ENCODE assay signal across 14 cellular contexts in the genomic region with DNA sequence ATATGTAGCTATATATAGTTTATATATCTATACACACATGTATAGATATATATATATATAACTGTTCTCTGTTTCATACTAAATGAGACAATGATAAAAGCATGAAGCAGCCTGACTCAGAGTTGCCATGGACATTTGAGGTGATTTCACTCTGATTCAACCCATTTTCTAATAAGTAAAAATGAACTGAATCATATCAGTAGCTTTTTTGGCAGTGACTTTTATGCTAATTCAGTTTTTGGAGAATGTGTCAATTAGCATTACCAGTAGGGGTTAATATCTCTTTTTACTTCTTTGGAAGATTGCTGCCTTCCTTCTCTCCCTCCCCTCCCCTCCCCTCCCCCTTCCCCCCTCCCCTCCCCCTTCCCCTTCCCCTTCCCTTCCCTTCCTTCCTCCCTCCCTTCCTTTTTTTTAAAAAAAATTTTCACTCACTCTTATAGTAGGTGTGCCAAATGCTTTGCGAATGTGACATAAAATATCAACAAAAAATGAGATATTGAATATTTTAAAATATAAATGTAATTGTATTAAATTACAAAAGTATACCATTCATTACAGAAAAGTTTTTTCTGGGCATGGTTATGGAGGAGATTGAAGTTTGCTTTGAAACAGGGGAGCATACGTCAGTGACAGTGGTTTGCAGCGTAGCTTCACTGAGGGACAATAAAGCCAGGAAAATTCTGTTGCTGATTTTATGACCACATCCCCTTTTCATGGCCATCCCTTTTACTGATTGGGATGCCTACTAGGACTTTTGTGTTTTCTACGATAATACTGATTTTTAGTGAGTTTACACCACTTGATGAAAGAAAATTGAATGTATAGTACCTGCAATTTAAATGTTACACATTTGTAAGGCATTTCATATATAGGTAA.
DNase-seq lines count a peak whose midpoint lies in the region; ATAC-seq, FAIRE-seq and TF ChIP-seq lines count a peak whose summit lies in the region.
"Had no signal": no experiment of that assay in that cellular context is flagged by ENCODE, and none has a peak within 500 bp of the region (broad histone marks: within the 10 kb centered on the region; RNA-seq: fewer than 3 reads in every experiment).

No MANE protein-coding gene starts in this region.

- H3K27me3 ChIP-seq in Caco-2 (replicated peaks; ENCODE audit: control insufficient read depth, insufficient read depth, low read length) = no peaks in the 10 kb centered on the region
- H3K27me3 ChIP-seq in K562 (ENCODE audit: control insufficient read depth in 2 of 2, insufficient read depth in 2 of 2, low read length in 2 of 2) = no peaks in the 10 kb centered on the region
- H3K27me3 ChIP-seq in mesenchymal stem cell (ENCODE audit: control insufficient read depth in 1 of 2, insufficient read depth in 1 of 2, low read length in 2 of 2) = no peaks in the 10 kb centered on the region
- H3K27me3 ChIP-seq: testis had no signal

- no peaks in the 10 kb centered on the region for H3K9me1 ChIP-seq in K562 (ENCODE audit: control insufficient read depth, insufficient read depth, low read length)

- in situ Hi-C loops in K562 (cut with MboI) = no loop called here

- H3K23ac ChIP-seq in mesenchymal stem cell (ENCODE audit: low read length in 2 of 2) = no peak overlapping the region

- peaks cover 19% of the 10 kb centered on the region for H3K36me3 Mint-ChIP-seq in Caco-2 (ENCODE audit: insufficient read depth, unreplicated experiment)

- 82% methylated on average over 4 of the region's 4 CpGs for WGBS in K562 (ENCODE audit: insufficient coverage, low coverage, missing lambda C conversion rate)
- WGBS in mesenchymal stem cell = 95% methylated on average over 2 of the region's 4 CpGs

- POLR2A ChIA-PET in Caco-2 (lab: Charles Lee) (no interaction called here), K562 (lab: Yijun Ruan, JAX) (interaction anchor here (1.0 kb wide), 1 partner anchor 13 kb away, joined by 4 read pairs; no protein-coding TSS in a partner anchor)

- H3K14ac ChIP-seq in mesenchymal stem cell (ENCODE audit: low read length in 2 of 2) = no peak overlapping the region

- intact Hi-C loops in Caco-2 (cut with micrococcal nuclease; ENCODE audit: unreplicated experiment) (no loop called here), K562 (cut with micrococcal nuclease) (no loop called here), Right ventricle myocardium superior (cut with DNase I) (no loop called here)

- no peak overlapping the region for H2AFZ ChIP-seq in K562 (ENCODE audit: low read depth, low read length)
- no peak overlapping the region for H2AFZ ChIP-seq in mesenchymal stem cell (ENCODE audit: low read depth, low read length)
- H2AFZ ChIP-seq: PC-9 had no signal

- H3K27ac ChIP-seq in K562 (ENCODE audit: extremely low read depth, low read depth, low read length) (no peak overlapping the region), mesenchymal stem cell (ENCODE audit: low read length, poor library complexity, severe bottlenecking) (no peak overlapping the region), substantia nigra (ENCODE audit: low read depth, low read length, poor library complexity, severe bottlenecking) (no peak overlapping the region)
- H3K27ac ChIP-seq: PC-9, testis, VCaP had no signal

- no peak overlapping the region for H4K8ac ChIP-seq in mesenchymal stem cell (ENCODE audit: low read length)

- no peak overlapping the region for H2BK120ac ChIP-seq in mesenchymal stem cell (ENCODE audit: low read depth, low read length)

- H3K4me3 ChIP-seq in Caco-2 (ENCODE audit: low read depth, low read length) (no peak overlapping the region), K562 (no peak overlapping the region), mesenchymal stem cell (ENCODE audit: insufficient read depth in 1 of 2, low read depth in 1 of 2, low read length in 2 of 2) (no peak overlapping the region)
- H3K4me3 ChIP-seq: PC-9, testis had no signal

- H3K4me1 ChIP-seq in Caco-2 = peaks cover 48% of the 10 kb centered on the region
- H3K4me1 ChIP-seq in K562 (replicated peaks in 1 of 2; ENCODE audit: control insufficient read depth in 2 of 2, insufficient read depth in 2 of 2, low read length in 2 of 2) = peaks cover 11 to 40% of the 10 kb centered on the region in 2 experiments
- peaks cover 11% of the 10 kb centered on the region for H3K4me1 ChIP-seq in mesenchymal stem cell (ENCODE audit: control insufficient read depth, insufficient read depth, low read depth, low read length)
- H3K4me1 ChIP-seq: testis had no signal

- H3K4me3 Mint-ChIP-seq in Caco-2 (ENCODE audit: unreplicated experiment) = no peak overlapping the region
- H3K4me3 Mint-ChIP-seq: nephron had no signal

- no peak overlapping the region for H2BK12ac ChIP-seq in mesenchymal stem cell (ENCODE audit: low read length in 2 of 2)

- no peaks in the 10 kb centered on the region for H3K9me3 ChIP-seq in Caco-2
- H3K9me3 ChIP-seq in K562 (replicated peaks; ENCODE audit: control insufficient read depth, insufficient read depth, low read depth, low read length) = no peaks in the 10 kb centered on the region
- H3K9me3 ChIP-seq in mesenchymal stem cell (ENCODE audit: control insufficient read depth, low read length) = no peaks in the 10 kb centered on the region
- H3K9me3 ChIP-seq: testis had no signal

- no peak overlapping the region for H2BK5ac ChIP-seq in mesenchymal stem cell (ENCODE audit: low read depth, low read length, poor library complexity, severe bottlenecking)

- FAIRE-seq in K562 (lab: Jason Lieb, UNC) = no peak

- H3K4me1 Mint-ChIP-seq in Caco-2 (ENCODE audit: low read depth, unreplicated experiment) = peaks cover 37% of the 10 kb centered on the region

- H3K27ac Mint-ChIP-seq in Caco-2 (ENCODE audit: unreplicated experiment) = peak overlapping the region; percentile 68

- peaks cover 1% of the 10 kb centered on the region for H3K79me1 ChIP-seq in mesenchymal stem cell (replicated peaks; ENCODE audit: low read length, poor library complexity, severe bottlenecking)

- no peak for TF ChIP-seq EP300 in K562 (IDR thresholded peaks at IDR 0.05; ENCODE audit: low read length)

- no peak for TF ChIP-seq RAD21 in K562 (CRISPR knock-in tag; conservative IDR thresholded peaks at IDR 0.05 in 1 of 2, IDR thresholded peaks at IDR 0.05 in 1 of 2)

- no peak overlapping the region for H3K9ac ChIP-seq in K562 (ENCODE audit: insufficient read depth in 1 of 2, low read depth in 2 of 2, low read length in 2 of 2)
- H3K9ac ChIP-seq in mesenchymal stem cell (ENCODE audit: low read length) = peak overlapping the region; percentile 81

- no peak overlapping the region for H3K18ac ChIP-seq in mesenchymal stem cell (ENCODE audit: low read depth in 1 of 2, low read length in 2 of 2)

- CTCF ChIA-PET in Caco-2 (lab: Charles Lee) (no interaction called here), K562 (lab: Yijun Ruan, JAX; ENCODE audit: low intra/inter-chr PET ratio) (no interaction called here)

- ATAC-seq in K562 (no peak), Right ventricle myocardium superior (ENCODE audit: poor library complexity) (no peak)

- H3K27me3 Mint-ChIP-seq in Caco-2 (ENCODE audit: insufficient read depth, unreplicated experiment) = no peaks in the 10 kb centered on the region

- no peak overlapping the region for H2AK5ac ChIP-seq in mesenchymal stem cell (ENCODE audit: low read length, severe bottlenecking)

- no peak overlapping the region for H3K4ac ChIP-seq in mesenchymal stem cell (ENCODE audit: low read depth in 1 of 2, low read length in 2 of 2)

- H3K4me2 ChIP-seq in K562 (ENCODE audit: insufficient read depth, low read length) = no peak overlapping the region
- no peak overlapping the region for H3K4me2 ChIP-seq in mesenchymal stem cell (ENCODE audit: low read length, poor library complexity, severe bottlenecking)
- H3K4me2 ChIP-seq: PC-9 had no signal

- DNase-seq in Caco-2 (no peak), HS-5 (ENCODE audit: low read depth) (peak; percentile 63), K562 (ENCODE audit: extremely low read depth in 1 of 4, low spot score in 3 of 4) (no peak), mesenchymal stem cell (no peak), Right ventricle myocardium superior (no peak), substantia nigra (lab: John Stamatoyannopoulos, UW) (no peak)
- no peak for DNase-seq in effector CD4-positive, alpha-beta T cell
- DNase-seq: activated effector memory CD4-positive, alpha-beta T cell treated with anti-CD3 and anti-CD28 coated beads, Interleukin-2, amount 50 U/mL, for 16 hours; islet precursor cell; NCI-H2081; PC-9; testis had no signal

- no peak for TF ChIP-seq CTCF in Caco-2 (IDR thresholded peaks at IDR 0.05; ENCODE audit: insufficient read depth in 1 of 2, low read depth in 1 of 2, low read length in 1 of 2, severe bottlenecking in 1 of 2, unreplicated experiment in 1 of 2)
- TF ChIP-seq CTCF in K562 (IDR thresholded peaks at IDR 0.05 in 2 of 3, conservative IDR thresholded peaks at IDR 0.05 in 1 of 3; ENCODE audit: insufficient read depth in 2 of 3, low read depth in 1 of 3, low read length in 3 of 3) = no peak

- H4K20me1 ChIP-seq in K562 (replicated peaks; ENCODE audit: control insufficient read depth, insufficient read depth, low read length) = no peaks in the 10 kb centered on the region

- H3K36me3 ChIP-seq in Caco-2 (ENCODE audit: control insufficient read depth, insufficient read depth, low read length) (no peaks in the 10 kb centered on the region), K562 (ENCODE audit: control insufficient read depth, insufficient read depth, low read length) (no peaks in the 10 kb centered on the region), mesenchymal stem cell (ENCODE audit: control insufficient read depth in 1 of 2, insufficient read depth in 2 of 2, low read depth in 1 of 2, low read length in 2 of 2) (no peaks in the 10 kb centered on the region)

- no peak for TF ChIP-seq POLR2A in K562 (conservative IDR thresholded peaks at IDR 0.05)

- H2BK15ac ChIP-seq in mesenchymal stem cell (ENCODE audit: low read depth, poor library complexity, severe bottlenecking) = no peak overlapping the region

- H3K79me2 ChIP-seq in K562 (ENCODE audit: control insufficient read depth, insufficient read depth, low read length) = no peaks in the 10 kb centered on the region

- BruUV-seq in Caco-2 (replicated peaks; lab: Mats Ljungman, UMichigan) (no TSS peak), K562 (replicated peaks; lab: Mats Ljungman, UMichigan) (no TSS peak)

- H3K9me3 Mint-ChIP-seq in Caco-2 (ENCODE audit: unreplicated experiment) = no peaks in the 10 kb centered on the region
- H3K9me3 Mint-ChIP-seq: nephron had no signal

- H4K91ac ChIP-seq in mesenchymal stem cell (ENCODE audit: low read length) = no peak overlapping the region

TF ChIP-seq in K562, 482 proteins besides CTCF, POLR2A, EP300 and RAD21:
- TF ChIP-seq HNRNPK (IDR thresholded peaks at IDR 0.05; ENCODE audit: low read depth, low read length, poor library complexity, severe bottlenecking) (peak; percentile 95), ZNF551 (CRISPR knock-in tag; IDR thresholded peaks at IDR 0.05) (no peak), PCBP1 (IDR thresholded peaks at IDR 0.05; ENCODE audit: low read depth, low read length, poor library complexity, severe bottlenecking) (peak; percentile 71), PCBP2 (IDR thresholded peaks at IDR 0.05; ENCODE audit: low read depth, low read length, poor library complexity, severe bottlenecking) (peak; percentile 82)
